In genomic region chr16:68411086-68411485, GRCh38 we compare ENCODE assay signal across 26 cellular contexts. TPM values are rescaled to one million over a fixed set of nuclear protein-coding genes. Genes with fewer than 3 reads are reported as not detected.
"Had no signal": no experiment of that assay in that cellular context is flagged by ENCODE, and none has a peak within 500 bp of the region (broad histone marks: within the 10 kb centered on the region; RNA-seq: fewer than 3 reads in every experiment).

No MANE protein-coding gene starts in this region.

- H3K36me3 ChIP-seq: ascending aorta, cardiac muscle cell, right atrium auricular region, suprapubic skin, tibial artery, WERI-Rb-1 had no signal

- H3K27me3 ChIP-seq: ascending aorta, cardiac muscle cell had no signal

- H3K4me1 ChIP-seq: ascending aorta, parathyroid adenoma, right atrium auricular region, tibial artery had no signal

- ATAC-seq: activated CD4-positive, CD25-positive, alpha-beta regulatory T cell treated with anti-CD3 and anti-CD28 coated beads, Interleukin-2, amount 50 U/mL, for 24 hours; activated T-cell treated with anti-CD3 and anti-CD28 coated beads, Interleukin-2, amount 50 U/mL, for 72 hours; left ventricle myocardium superior; naive thymus-derived CD4-positive, alpha-beta T cell had no signal

- H3K4me3 ChIP-seq: ascending aorta, cardiac muscle cell, right atrium auricular region, smooth muscle cell, suprapubic skin, tibial artery had no signal

- H3K36me3 Mint-ChIP-seq: activated naive CD8-positive, alpha-beta T cell treated with anti-CD3 and anti-CD28 coated beads, Interleukin-2, amount 10 ng/mL, durations not matched to agents 7 days and 5 days; brain had no signal

- H3K4me3 Mint-ChIP-seq: activated naive CD4-positive, alpha-beta T cell treated with anti-CD3 and anti-CD28 coated beads for 36 hours; activated naive CD8-positive, alpha-beta T cell treated with anti-CD3 and anti-CD28 coated beads, Interleukin-2, amount 10 ng/mL, durations not matched to agents 7 days and 5 days; activated T-cell treated with anti-CD3 and anti-CD28 coated beads, Interleukin-2, amount 50 U/mL, for 72 hours; brain; dendritic cell treated with granulocyte-macrophage colony-stimulating factor and Interleukin-4, amounts not matched to agents 40 ng/mL and 50 ng/mL, for 4 days; naive thymus-derived CD4-positive, alpha-beta T cell had no signal

- H3K27ac Mint-ChIP-seq: activated naive CD4-positive, alpha-beta T cell treated with anti-CD3 and anti-CD28 coated beads for 36 hours; activated T-cell treated with anti-CD3 and anti-CD28 coated beads, Interleukin-2, amount 50 U/mL, for 72 hours; dendritic cell treated with granulocyte-macrophage colony-stimulating factor and Interleukin-4, amounts not matched to agents 40 ng/mL and 50 ng/mL, for 4 days had no signal

- H3K9me3 Mint-ChIP-seq: activated naive CD4-positive, alpha-beta T cell treated with anti-CD3 and anti-CD28 coated beads for 36 hours; activated naive CD8-positive, alpha-beta T cell treated with anti-CD3 and anti-CD28 coated beads, Interleukin-2, amount 10 ng/mL, durations not matched to agents 7 days and 5 days; activated T-cell treated with anti-CD3 and anti-CD28 coated beads, Interleukin-2, amount 50 U/mL, for 72 hours; brain; dendritic cell treated with granulocyte-macrophage colony-stimulating factor and Interleukin-4, amounts not matched to agents 40 ng/mL and 50 ng/mL, for 4 days; naive thymus-derived CD4-positive, alpha-beta T cell had no signal

- H3K9me3 ChIP-seq: ascending aorta, right atrium auricular region, suprapubic skin, tibial artery had no signal

- H3K27ac ChIP-seq: ascending aorta, cardiac muscle cell, parathyroid adenoma, right atrium auricular region, suprapubic skin, tibial artery, WERI-Rb-1 had no signal

- H3K9ac ChIP-seq: parathyroid adenoma had no signal

- H3K4me2 ChIP-seq: smooth muscle cell had no signal

- DNase-seq: activated CD4-positive, alpha-beta T cell treated with anti-CD3 and anti-CD28 coated beads for 48 hours; activated CD4-positive, alpha-beta T cell treated with anti-CD3 and anti-CD28 coated beads, Interleukin-2, amount 50 U/mL, for 48 hours; activated naive CD4-positive, alpha-beta T cell treated with anti-CD3 and anti-CD28 coated beads for 36 hours; activated naive CD8-positive, alpha-beta T cell treated with anti-CD3 and anti-CD28 coated beads, Interleukin-2, amount 10 ng/mL, durations not matched to agents 7 days and 5 days; activated T-cell treated with anti-CD3 and anti-CD28 coated beads, Interleukin-2, amount 50 U/mL, for 72 hours; left ventricle myocardium superior; midbrain; naive thymus-derived CD4-positive, alpha-beta T cell; occipital lobe; stimulated activated CD4-positive, alpha-beta T cell treated with anti-CD3 and anti-CD28 coated beads, Interleukin-15, amount 100 ng/mL, for 24 hours; stimulated activated CD4-positive, alpha-beta T cell treated with anti-CD3 and anti-CD28 coated beads, Interleukin-2, amount 100 ng/mL, for 24 hours; stimulated activated naive CD4-positive, alpha-beta T cell; T-helper 9 cell; tibial artery; WERI-Rb-1 had no signal

RNA-seq across cellular contexts. Expression of gene SMPD3, which starts 37.2 kb away (rescaled TPM):
- total RNA-seq: ascending aorta, epithelial cell of proximal tubule, pulmonary artery endothelial cell had no signal
